In the genomic region with DNA sequence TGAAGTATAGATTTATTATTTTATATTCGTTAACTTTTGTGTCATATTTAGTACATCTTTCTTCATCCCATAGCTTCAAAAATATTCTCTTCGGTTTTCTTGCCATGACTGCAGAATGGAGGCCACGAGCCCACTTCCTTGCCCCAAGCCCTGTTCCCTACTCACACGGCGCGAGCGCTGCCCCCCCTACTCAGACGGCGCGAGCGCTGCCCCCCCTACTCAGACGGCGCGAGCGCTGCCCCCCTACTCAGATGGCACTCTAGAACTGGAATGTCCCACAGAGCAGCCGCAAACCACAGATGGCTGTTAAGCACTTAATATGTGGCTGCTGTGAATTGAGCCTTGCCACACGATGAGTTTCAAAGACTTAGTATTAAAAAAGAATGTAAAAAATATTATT, we compare ENCODE assay signal across 9 cellular contexts.
DNase-seq lines count a peak whose midpoint lies in the region; ATAC-seq and TF ChIP-seq lines count a peak whose summit lies in the region.
"Had no signal": no experiment of that assay in that cellular context is flagged by ENCODE, and none has a peak within 500 bp of the region (broad histone marks: within the 10 kb centered on the region; RNA-seq: fewer than 3 reads in every experiment).

No MANE protein-coding gene starts in this region.

- in situ Hi-C loops in gastrocnemius medialis (cut with MboI; ENCODE audit: low sequenced_read_pairs in 4 of 4), result no loop called here

- no peaks in the 10 kb centered on the region for H3F3A ChIP-seq in PC-9 (ENCODE audit: insufficient read depth, low read depth)

- no peaks in the 10 kb centered on the region for H4K20me1 ChIP-seq in PC-9 (ENCODE audit: insufficient read depth)

- H3K4me1 ChIP-seq in BE2C, result no peaks in the 10 kb centered on the region
- H3K4me1 ChIP-seq in PC-9 (replicated peaks; ENCODE audit: insufficient read depth), result no peaks in the 10 kb centered on the region
- H3K4me1 ChIP-seq in gastrocnemius medialis, result no peaks in the 10 kb centered on the region

- no peaks in the 10 kb centered on the region for H3K9me2 ChIP-seq in PC-9 (ENCODE audit: insufficient read depth)

- H3K27me3 ChIP-seq in BE2C (no peaks in the 10 kb centered on the region), PC-9 (ENCODE audit: insufficient read depth, low read depth) (peaks cover 19% of the 10 kb centered on the region), gastrocnemius medialis (no peaks in the 10 kb centered on the region)

- no peak overlapping the region for H3K4me2 ChIP-seq in PC-9

- DNase-seq in BE2C (peak; percentile 30), HuH-7 (ENCODE audit: low spot score) (peak; percentile 17), Right ventricle myocardium superior (peak; percentile 50), omental fat pad (ENCODE audit: low spot score) (no peak), CD1c-positive myeloid dendritic cell (ENCODE audit: extremely low spot score) (no peak), PC-9 (no peak), COLO668 (lab: John Stamatoyannopoulos, UW; ENCODE audit: unreplicated experiment) (no peak), gastrocnemius medialis (no peak)
- DNase-seq: stimulated activated CD4-positive, alpha-beta T cell treated with anti-CD3 and anti-CD28 coated beads, Interleukin-2, amount 100 ng/mL, for 48 hours had no signal

- POLR2A ChIA-PET in PC-9 (lab: Charles Lee; ENCODE audit: unreplicated experiment), result no interaction called here

- intact Hi-C loops in Right ventricle myocardium superior (cut with DNase I) (no loop called here), PC-9 (cut with micrococcal nuclease; ENCODE audit: unreplicated experiment) (no loop called here), gastrocnemius medialis (cut with DNase I; ENCODE audit: low total_unique reads) (no loop called here)

- TF ChIP-seq POLR2A in gastrocnemius medialis (IDR thresholded peaks at IDR 0.05), result no peak

- H3K9me3 ChIP-seq in BE2C (no peaks in the 10 kb centered on the region), PC-9 (ENCODE audit: insufficient read depth, low read depth) (no peaks in the 10 kb centered on the region), gastrocnemius medialis (no peaks in the 10 kb centered on the region)

- no peaks in the 10 kb centered on the region for H3K79me2 ChIP-seq in PC-9 (ENCODE audit: low read depth)

- H3K27ac ChIP-seq in PC-9 (no peak overlapping the region), gastrocnemius medialis (no peak overlapping the region)

- ATAC-seq in Right ventricle myocardium superior (ENCODE audit: poor library complexity), result no peak
- ATAC-seq in omental fat pad (ENCODE audit: low FRiP score), result peak; percentile 94
- ATAC-seq in gastrocnemius medialis, result no peak

- CTCF ChIA-PET in PC-9 (lab: Charles Lee), result no interaction called here

- H3K4me3 ChIP-seq in BE2C (ENCODE audit: low read depth, low read length), result no peak overlapping the region
- no peak overlapping the region for H3K4me3 ChIP-seq in PC-9
- no peak overlapping the region for H3K4me3 ChIP-seq in gastrocnemius medialis

- no peak overlapping the region for H2AFZ ChIP-seq in PC-9

- no peak for TF ChIP-seq CTCF in BE2C (IDR thresholded peaks at IDR 0.05; ENCODE audit: low read depth, low read length)
- no peak for TF ChIP-seq CTCF in omental fat pad (IDR thresholded peaks at IDR 0.05)
- no peak for TF ChIP-seq CTCF in PC-9 (conservative IDR thresholded peaks at IDR 0.05)
- TF ChIP-seq CTCF in gastrocnemius medialis (IDR thresholded peaks at IDR 0.05 in 4 of 5, conservative IDR thresholded peaks at IDR 0.05 in 1 of 5), result no peak

- BruUV-seq in PC-9 (replicated peaks; lab: Mats Ljungman, UMichigan), result no TSS peak

- no peaks in the 10 kb centered on the region for H3K36me3 ChIP-seq in BE2C
- no peaks in the 10 kb centered on the region for H3K36me3 ChIP-seq in PC-9 (ENCODE audit: low read depth)
- no peaks in the 10 kb centered on the region for H3K36me3 ChIP-seq in gastrocnemius medialis

Comparison
In these comparisons a context has a peak if more than half of its experiments do, and no peak if none do; other contexts are left out.
1. DNase-seq: peak in BE2C (single experiment), HuH-7 (single experiment) and Right ventricle myocardium superior (single experiment); none in omental fat pad (single experiment), CD1c-positive myeloid dendritic cell (single experiment), PC-9 (0 of 2), COLO668 (single experiment) and gastrocnemius medialis (0 of 2).